Comparison of ENCODE assay signal across 1 cellular context in genomic region chr4:120007171-120007894, GRCh38.
TF ChIP-seq lines count a peak whose summit lies in the region.

No MANE protein-coding gene starts in this region.

TF ChIP-seq in HEK293, 187 proteins besides CTCF, POLR2A, EP300 and RAD21 (continued from another document):
- TF ChIP-seq PBX3 (CRISPR knock-in tag; IDR thresholded peaks at IDR 0.05) (no peak), ZNF18 (tag by site-specific recombination; IDR thresholded peaks at IDR 0.05) (no peak), GFI1B (tag by site-specific recombination; IDR thresholded peaks at IDR 0.05) (peak; percentile 75; the same call in 1 of the 2 replicates), ZBTB17 (tag by site-specific recombination; IDR thresholded peaks at IDR 0.05) (no peak), ZNF114 (tag by site-specific recombination; IDR thresholded peaks at IDR 0.05) (no peak), TRIM28 (IDR thresholded peaks at IDR 0.05; ENCODE audit: borderline replicate concordance, low read length) (no peak), ZNF530 (tag by site-specific recombination; IDR thresholded peaks at IDR 0.05; ENCODE audit: low read depth) (no peak), ZNF146 (tag by site-specific recombination; IDR thresholded peaks at IDR 0.05) (no peak), ZNF202 (tag by site-specific recombination; IDR thresholded peaks at IDR 0.05; ENCODE audit: borderline replicate concordance) (no peak), MYNN (tag by site-specific recombination; IDR thresholded peaks at IDR 0.05; ENCODE audit: borderline replicate concordance) (no peak)
